In the genomic region with DNA sequence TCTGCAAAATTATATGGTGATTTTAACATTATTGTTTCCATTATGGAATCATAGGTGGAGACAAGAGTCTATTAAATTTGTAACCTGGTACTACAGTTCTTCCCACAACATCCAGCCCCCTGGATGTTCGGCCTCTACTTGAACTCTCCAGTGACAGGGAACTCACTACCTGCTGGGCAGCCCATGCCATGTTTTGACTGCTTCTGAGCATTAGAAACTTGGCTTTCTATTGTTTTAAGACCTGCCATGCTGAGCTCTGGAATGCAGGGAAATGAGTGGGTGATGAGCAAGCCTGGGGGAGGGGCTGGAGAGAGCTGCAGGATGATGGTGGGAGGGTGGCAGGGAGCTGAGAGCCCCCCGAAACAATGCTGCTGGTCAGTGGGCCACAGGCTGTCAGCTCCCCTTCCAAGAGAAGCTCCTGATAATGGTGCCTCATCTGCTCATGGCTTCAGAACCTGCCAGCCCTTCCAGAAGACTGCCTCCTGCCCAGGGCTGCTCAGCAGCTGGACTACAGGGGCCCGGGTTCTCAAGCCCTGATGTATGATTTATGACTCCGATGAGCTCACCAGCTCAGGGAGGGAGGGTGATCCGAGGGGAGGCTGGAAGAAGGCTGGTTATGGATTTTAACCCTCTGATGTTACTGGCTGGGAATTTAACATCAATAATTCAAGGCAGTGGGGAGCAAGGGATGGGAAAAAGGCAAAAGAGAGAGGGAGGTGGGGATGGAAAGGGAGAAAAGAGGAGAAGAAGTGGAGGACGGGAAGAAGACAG, we compare ENCODE assay signal across 1 cellular context.
A peak's percentile ranks its signal among the peaks of the same experiment; 100 is the strongest.
TF ChIP-seq lines count a peak whose summit lies in the region.

No MANE protein-coding gene starts in this region.

TF ChIP-seq in H1, 55 proteins besides CTCF, POLR2A, EP300 and RAD21 (continued from another document):
- TF ChIP-seq, protein P1, sequence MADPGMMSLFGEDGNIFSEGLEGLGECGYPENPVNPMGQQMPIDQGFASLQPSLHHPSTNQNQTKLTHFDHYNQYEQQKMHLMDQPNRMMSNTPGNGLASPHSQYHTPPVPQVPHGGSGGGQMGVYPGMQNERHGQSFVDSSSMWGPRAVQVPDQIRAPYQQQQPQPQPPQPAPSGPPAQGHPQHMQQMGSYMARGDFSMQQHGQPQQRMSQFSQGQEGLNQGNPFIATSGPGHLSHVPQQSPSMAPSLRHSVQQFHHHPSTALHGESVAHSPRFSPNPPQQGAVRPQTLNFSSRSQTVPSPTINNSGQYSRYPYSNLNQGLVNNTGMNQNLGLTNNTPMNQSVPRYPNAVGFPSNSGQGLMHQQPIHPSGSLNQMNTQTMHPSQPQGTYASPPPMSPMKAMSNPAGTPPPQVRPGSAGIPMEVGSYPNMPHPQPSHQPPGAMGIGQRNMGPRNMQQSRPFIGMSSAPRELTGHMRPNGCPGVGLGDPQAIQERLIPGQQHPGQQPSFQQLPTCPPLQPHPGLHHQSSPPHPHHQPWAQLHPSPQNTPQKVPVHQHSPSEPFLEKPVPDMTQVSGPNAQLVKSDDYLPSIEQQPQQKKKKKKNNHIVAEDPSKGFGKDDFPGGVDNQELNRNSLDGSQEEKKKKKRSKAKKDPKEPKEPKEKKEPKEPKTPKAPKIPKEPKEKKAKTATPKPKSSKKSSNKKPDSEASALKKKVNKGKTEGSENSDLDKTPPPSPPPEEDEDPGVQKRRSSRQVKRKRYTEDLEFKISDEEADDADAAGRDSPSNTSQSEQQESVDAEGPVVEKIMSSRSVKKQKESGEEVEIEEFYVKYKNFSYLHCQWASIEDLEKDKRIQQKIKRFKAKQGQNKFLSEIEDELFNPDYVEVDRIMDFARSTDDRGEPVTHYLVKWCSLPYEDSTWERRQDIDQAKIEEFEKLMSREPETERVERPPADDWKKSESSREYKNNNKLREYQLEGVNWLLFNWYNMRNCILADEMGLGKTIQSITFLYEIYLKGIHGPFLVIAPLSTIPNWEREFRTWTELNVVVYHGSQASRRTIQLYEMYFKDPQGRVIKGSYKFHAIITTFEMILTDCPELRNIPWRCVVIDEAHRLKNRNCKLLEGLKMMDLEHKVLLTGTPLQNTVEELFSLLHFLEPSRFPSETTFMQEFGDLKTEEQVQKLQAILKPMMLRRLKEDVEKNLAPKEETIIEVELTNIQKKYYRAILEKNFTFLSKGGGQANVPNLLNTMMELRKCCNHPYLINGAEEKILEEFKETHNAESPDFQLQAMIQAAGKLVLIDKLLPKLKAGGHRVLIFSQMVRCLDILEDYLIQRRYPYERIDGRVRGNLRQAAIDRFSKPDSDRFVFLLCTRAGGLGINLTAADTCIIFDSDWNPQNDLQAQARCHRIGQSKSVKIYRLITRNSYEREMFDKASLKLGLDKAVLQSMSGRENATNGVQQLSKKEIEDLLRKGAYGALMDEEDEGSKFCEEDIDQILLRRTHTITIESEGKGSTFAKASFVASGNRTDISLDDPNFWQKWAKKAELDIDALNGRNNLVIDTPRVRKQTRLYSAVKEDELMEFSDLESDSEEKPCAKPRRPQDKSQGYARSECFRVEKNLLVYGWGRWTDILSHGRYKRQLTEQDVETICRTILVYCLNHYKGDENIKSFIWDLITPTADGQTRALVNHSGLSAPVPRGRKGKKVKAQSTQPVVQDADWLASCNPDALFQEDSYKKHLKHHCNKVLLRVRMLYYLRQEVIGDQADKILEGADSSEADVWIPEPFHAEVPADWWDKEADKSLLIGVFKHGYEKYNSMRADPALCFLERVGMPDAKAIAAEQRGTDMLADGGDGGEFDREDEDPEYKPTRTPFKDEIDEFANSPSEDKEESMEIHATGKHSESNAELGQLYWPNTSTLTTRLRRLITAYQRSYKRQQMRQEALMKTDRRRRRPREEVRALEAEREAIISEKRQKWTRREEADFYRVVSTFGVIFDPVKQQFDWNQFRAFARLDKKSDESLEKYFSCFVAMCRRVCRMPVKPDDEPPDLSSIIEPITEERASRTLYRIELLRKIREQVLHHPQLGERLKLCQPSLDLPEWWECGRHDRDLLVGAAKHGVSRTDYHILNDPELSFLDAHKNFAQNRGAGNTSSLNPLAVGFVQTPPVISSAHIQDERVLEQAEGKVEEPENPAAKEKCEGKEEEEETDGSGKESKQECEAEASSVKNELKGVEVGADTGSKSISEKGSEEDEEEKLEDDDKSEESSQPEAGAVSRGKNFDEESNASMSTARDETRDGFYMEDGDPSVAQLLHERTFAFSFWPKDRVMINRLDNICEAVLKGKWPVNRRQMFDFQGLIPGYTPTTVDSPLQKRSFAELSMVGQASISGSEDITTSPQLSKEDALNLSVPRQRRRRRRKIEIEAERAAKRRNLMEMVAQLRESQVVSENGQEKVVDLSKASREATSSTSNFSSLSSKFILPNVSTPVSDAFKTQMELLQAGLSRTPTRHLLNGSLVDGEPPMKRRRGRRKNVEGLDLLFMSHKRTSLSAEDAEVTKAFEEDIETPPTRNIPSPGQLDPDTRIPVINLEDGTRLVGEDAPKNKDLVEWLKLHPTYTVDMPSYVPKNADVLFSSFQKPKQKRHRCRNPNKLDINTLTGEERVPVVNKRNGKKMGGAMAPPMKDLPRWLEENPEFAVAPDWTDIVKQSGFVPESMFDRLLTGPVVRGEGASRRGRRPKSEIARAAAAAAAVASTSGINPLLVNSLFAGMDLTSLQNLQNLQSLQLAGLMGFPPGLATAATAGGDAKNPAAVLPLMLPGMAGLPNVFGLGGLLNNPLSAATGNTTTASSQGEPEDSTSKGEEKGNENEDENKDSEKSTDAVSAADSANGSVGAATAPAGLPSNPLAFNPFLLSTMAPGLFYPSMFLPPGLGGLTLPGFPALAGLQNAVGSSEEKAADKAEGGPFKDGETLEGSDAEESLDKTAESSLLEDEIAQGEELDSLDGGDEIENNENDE (IDR thresholded peaks at IDR 0.05; ENCODE audit: insufficient replicate concordance, low read length) = no peak
- TF ChIP-seq RXRA (IDR thresholded peaks at IDR 0.05; ENCODE audit: insufficient read depth, low read depth, low read length) (peak; percentile 66; the same call in 1 of the 2 replicates), NANOG (IDR thresholded peaks at IDR 0.05; ENCODE audit: insufficient read depth, low read depth, low read length, poor library complexity, severe bottlenecking) (peak; percentile 48), KDM1A (IDR thresholded peaks at IDR 0.05; ENCODE audit: borderline replicate concordance, low read length) (peak; percentile 88; the same call in 1 of the 2 replicates), EGR1 (IDR thresholded peaks at IDR 0.05; ENCODE audit: borderline replicate concordance, low read depth, low read length) (peak; percentile 57; the same call in 1 of the 2 replicates), TEAD4 (IDR thresholded peaks at IDR 0.05; ENCODE audit: low read depth, low read length) (peak; percentile 59; the same call in 1 of the 2 replicates), SP2 (IDR thresholded peaks at IDR 0.05; ENCODE audit: low read length) (no peak)
